In genomic region chr6:137415127-137415833, GRCh38 we compare ENCODE assay signal across 8 cellular contexts.
DNase-seq lines count a peak whose midpoint lies in the region; ATAC-seq and TF ChIP-seq lines count a peak whose summit lies in the region.

No MANE protein-coding gene starts in this region.

- H3K36me3 ChIP-seq in neural progenitor cell: no peaks in the 10 kb centered on the region

- H3K4me1 ChIP-seq in neural progenitor cell: peaks cover 36% of the 10 kb centered on the region

- H3K4me2 ChIP-seq in neural progenitor cell: peak overlapping the region; percentile 73

- H3K27ac ChIP-seq in neural progenitor cell: no peak overlapping the region
- peak overlapping the region; percentile 87 for H3K27ac ChIP-seq in substantia nigra (ENCODE audit: low read depth, low read length, poor library complexity, severe bottlenecking)

- H3K27me3 Mint-ChIP-seq in neural progenitor cell (ENCODE audit: insufficient read depth, low read depth): peaks cover 2% of the 10 kb centered on the region

- H2AFZ ChIP-seq in neural progenitor cell (replicated peaks): peak overlapping the region; percentile 96

- no peaks in the 10 kb centered on the region for H3K36me3 Mint-ChIP-seq in neural progenitor cell

- H3K9ac ChIP-seq in neural progenitor cell: no peak overlapping the region

- no peaks in the 10 kb centered on the region for H3K9me3 ChIP-seq in neural progenitor cell (ENCODE audit: low read depth)

- H3K4me1 Mint-ChIP-seq in neural progenitor cell: peaks cover 66% of the 10 kb centered on the region

- no peaks in the 10 kb centered on the region for H3K79me2 ChIP-seq in neural progenitor cell (ENCODE audit: low read depth)

- TF ChIP-seq CTCF in GM12875 (IDR thresholded peaks at IDR 0.05; ENCODE audit: borderline replicate concordance, insufficient read depth, low read depth, low read length) (peak; percentile 65), fibroblast of villous mesenchyme (IDR thresholded peaks at IDR 0.05; ENCODE audit: insufficient read depth, low read depth, low read length) (peak; percentile 73), neural progenitor cell (IDR thresholded peaks at IDR 0.05) (peak; percentile 72)

- DNase-seq in OCI-M1 (lab: John Stamatoyannopoulos, UW) (peak; percentile 84), fibroblast of villous mesenchyme (ENCODE audit: low read depth) (peak; percentile 57), neural progenitor cell (ENCODE audit: low spot score) (peak; percentile 82), substantia nigra (lab: John Stamatoyannopoulos, UW) (peak in 48 of 49 donors; percentile 3 to 81 (median 50)), NCI-H1436 (lab: John Stamatoyannopoulos, UW) (no peak)
- DNase-seq in activated T-helper 9 cell treated with anti-CD3 and anti-CD28 coated beads, Interleukin-2, amount 50 U/mL, for 16 hours (ENCODE audit: low read depth): peak; percentile 36

- H3K4me3 Mint-ChIP-seq in neural progenitor cell: peak overlapping the region; percentile 65

- peaks cover 3% of the 10 kb centered on the region for H3K9me3 Mint-ChIP-seq in neural progenitor cell

- H4K20me1 ChIP-seq in neural progenitor cell (ENCODE audit: low read depth): no peaks in the 10 kb centered on the region

- peaks cover 7% of the 10 kb centered on the region for H3K27me3 ChIP-seq in neural progenitor cell

- ATAC-seq in HG02798 (IDR thresholded peaks at IDR 0.05; ENCODE audit: poor library complexity, unreplicated experiment): peak; percentile 86

- peak overlapping the region; percentile 18 for H3K4me3 ChIP-seq in GM12875 (ENCODE audit: low read depth, low read length)
- peak overlapping the region; percentile 48 for H3K4me3 ChIP-seq in fibroblast of villous mesenchyme (ENCODE audit: low read depth, low read length)
- H3K4me3 ChIP-seq in neural progenitor cell: peak overlapping the region; percentile 44

- H3K27ac Mint-ChIP-seq in neural progenitor cell: peak overlapping the region; percentile 70

- H3F3A ChIP-seq in neural progenitor cell (ENCODE audit: low read depth): no peaks in the 10 kb centered on the region
